ENCODE assay signal across 36 cellular contexts in the genomic region with DNA sequence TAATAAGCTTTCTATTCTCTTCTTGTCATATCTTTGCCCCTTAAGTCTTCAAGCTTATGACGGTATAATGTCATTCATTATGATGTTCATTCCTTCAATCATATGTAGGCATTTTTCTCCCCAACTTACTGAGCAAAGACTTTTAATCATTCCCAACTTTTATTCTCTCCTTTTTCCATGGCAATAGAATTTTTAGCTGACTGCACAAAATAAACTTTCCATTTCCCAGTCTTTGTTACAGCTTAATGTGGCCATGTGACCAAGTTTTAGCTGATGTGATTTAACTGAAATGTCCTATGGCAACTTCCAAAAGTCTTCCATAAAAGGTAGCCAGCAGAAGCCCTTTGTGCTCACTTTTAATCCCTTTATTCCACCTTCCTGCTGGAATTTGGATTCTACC.
"Had no signal": no experiment of that assay in that cellular context is flagged by ENCODE, and none has a peak within 500 bp of the region (broad histone marks: within the 10 kb centered on the region; RNA-seq: fewer than 3 reads in every experiment).

No MANE protein-coding gene starts in this region.

- H3K9me3 ChIP-seq: adrenal gland, body of pancreas, breast epithelium had no signal

- ATAC-seq: activated CD8-positive, alpha-beta T cell treated with anti-CD3 and anti-CD28 coated beads for 36 hours; activated naive CD4-positive, alpha-beta T cell treated with anti-CD3 and anti-CD28 coated beads, Interleukin-2, amount 50 U/mL, for 72 hours; activated T-cell treated with anti-CD3 and anti-CD28 coated beads, Interleukin-2, amount 50 U/mL, for 4 hours; activated T-cell treated with anti-CD3 and anti-CD28 coated beads, Interleukin-2, amount 50 U/mL, for 72 hours; activated T-helper 17 cell treated with anti-CD3 and anti-CD28 coated beads, Interleukin-2, amount 50 U/mL, for 72 hours; body of pancreas had no signal

- H3K27ac ChIP-seq: adrenal gland, body of pancreas, brain microvascular endothelial cell, breast epithelium, cardiac muscle cell, VCaP had no signal

- FAIRE-seq: astrocyte, TTC549 had no signal

- H3K4me3 ChIP-seq: adrenal gland, body of pancreas, breast epithelium, cardiac muscle cell had no signal

- H3K36me3 ChIP-seq: adrenal gland, brain microvascular endothelial cell, breast epithelium, cardiac muscle cell had no signal

- H3K4me1 ChIP-seq: adrenal gland, body of pancreas, breast epithelium had no signal

- H3K27me3 ChIP-seq: adrenal gland, body of pancreas, brain microvascular endothelial cell, breast epithelium, cardiac muscle cell had no signal

- DNase-seq: activated B cell treated with CpG ODN at 0.5 μM for 24 hours; activated CD4-positive, alpha-beta memory T cell treated with anti-CD3 and anti-CD28 coated beads for 36 hours; activated CD4-positive, alpha-beta T cell treated with anti-CD3 and anti-CD28 coated beads for 4 hours; activated CD4-positive, alpha-beta T cell treated with anti-CD3 and anti-CD28 coated beads, Interleukin-2, amount 10 ng/mL, durations not matched to agents 24 days and 14 days; activated CD4-positive, alpha-beta T cell treated with anti-CD3 and anti-CD28 coated beads, Interleukin-2, amount 50 U/mL, for 1 hour; activated CD4-positive, alpha-beta T cell treated with anti-CD3 and anti-CD28 coated beads, Interleukin-2, amount 50 U/mL, for 4 hours; activated CD4-positive, CD25-positive, alpha-beta regulatory T cell treated with anti-CD3 and anti-CD28 coated beads, Interleukin-2, amount 50 U/mL, for 72 hours; activated CD8-positive, alpha-beta memory T cell treated with anti-CD3 and anti-CD28 coated beads, Interleukin-2, amount 50 U/mL, for 4 hours; activated CD8-positive, alpha-beta T cell treated with anti-CD3 and anti-CD28 coated beads for 36 hours; activated effector memory CD4-positive, alpha-beta T cell treated with anti-CD3 and anti-CD28 coated beads, Interleukin-2, amount 50 U/mL, for 16 hours; activated gamma-delta T cell treated with Interleukin-2 at 50 U/mL for 16 hours; activated naive CD4-positive, alpha-beta T cell; activated naive CD4-positive, alpha-beta T cell treated with anti-CD3 and anti-CD28 coated beads for 36 hours; activated naive CD4-positive, alpha-beta T cell treated with anti-CD3 and anti-CD28 coated beads, Interleukin-2, amount 50 U/mL, for 16 hours; activated naive CD8-positive, alpha-beta T cell treated with anti-CD3 and anti-CD28 coated beads for 36 hours; activated T-cell treated with anti-CD3 and anti-CD28 coated beads for 4 hours; activated T-cell treated with anti-CD3 and anti-CD28 coated beads, Interleukin-2, amount 50 U/mL, for 1 hour; activated T-cell treated with anti-CD3 and anti-CD28 coated beads, Interleukin-2, amount 50 U/mL, for 4 hours; activated T-cell treated with anti-CD3 and anti-CD28 coated beads, Interleukin-2, amount 50 U/mL, for 72 hours; adrenal gland; amniotic stem cell; aorta; body of pancreas; brain microvascular endothelial cell; caudate nucleus; cerebellar nuclear complex; T-helper 1 cell; T-helper 2 cell; T-helper 9 cell had no signal
